In the genomic region with DNA sequence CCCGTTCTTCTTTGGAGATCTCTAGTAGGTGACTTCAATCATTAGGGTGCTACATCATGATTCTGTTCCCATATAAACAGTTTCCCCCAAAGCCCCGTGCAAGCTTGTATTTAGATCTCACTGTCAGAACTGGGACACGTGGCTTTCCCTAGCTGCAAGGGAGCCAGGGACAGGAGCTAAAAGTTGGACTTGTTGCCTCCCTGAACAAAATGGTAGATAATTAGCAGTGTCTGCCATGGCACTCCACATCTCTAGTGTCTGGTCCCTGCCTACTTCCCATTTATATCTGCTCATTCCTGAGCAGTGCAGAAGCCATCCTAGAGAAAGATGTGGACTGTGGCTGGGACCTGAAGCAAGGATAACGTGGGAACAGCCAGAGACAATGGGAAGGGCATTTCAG, we compare ENCODE assay signal across 8 cellular contexts.
"Had no signal": no experiment of that assay in that cellular context is flagged by ENCODE, and none has a peak within 500 bp of the region (broad histone marks: within the 10 kb centered on the region; RNA-seq: fewer than 3 reads in every experiment).

No MANE protein-coding gene starts in this region.

- DNase-seq: GDM1, GF-D8 had no signal

- ATAC-seq: GM12878 had no signal

- H3K4me3 ChIP-seq: GM12878 had no signal

- FAIRE-seq: G401.6, GM12878, GM12891, GM12892, GM18507, GM19239 had no signal
